Comparison of ENCODE assay signal across 1 cellular context in the genomic region with DNA sequence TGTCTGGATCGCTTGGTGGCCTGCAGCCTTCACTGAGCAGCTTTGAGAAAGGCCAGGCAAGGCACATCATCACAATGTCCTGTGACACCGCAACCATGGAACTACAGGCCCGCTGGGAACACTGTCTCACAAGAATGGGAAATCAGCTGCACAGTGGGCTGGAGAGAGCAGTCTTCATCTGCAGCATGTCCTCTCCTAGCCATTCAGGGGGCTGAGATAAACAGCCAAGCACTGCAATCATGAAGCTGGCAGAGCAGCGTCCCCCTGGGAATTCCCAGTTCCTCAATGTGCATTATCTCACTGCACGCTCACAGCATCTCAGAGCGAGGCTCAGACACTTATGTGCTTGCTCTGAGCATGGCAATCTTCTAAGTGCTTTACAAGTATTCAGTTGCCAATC.
TF ChIP-seq lines count a peak whose summit lies in the region.

No MANE protein-coding gene starts in this region.

TF ChIP-seq in K562, 482 proteins besides CTCF, POLR2A, EP300 and RAD21:
- TF ChIP-seq KDM5B (IDR thresholded peaks at IDR 0.05; ENCODE audit: insufficient replicate concordance, low read depth, low read length) (peak; percentile 34), ZNF512 (tag; IDR thresholded peaks at IDR 0.05) (no peak), HDAC6 (IDR thresholded peaks at IDR 0.05; ENCODE audit: low read depth, low read length) (no peak)
